ENCODE assay signal across 22 cellular contexts in genomic region chr7:86999737-87000136, GRCh38. TPM values are rescaled to one million over a fixed set of nuclear protein-coding genes. Genes with fewer than 3 reads are reported as not detected.
DNase-seq lines count a peak whose midpoint lies in the region; TF ChIP-seq lines count a peak whose summit lies in the region.
"Had no signal": no experiment of that assay in that cellular context is flagged by ENCODE, and none has a peak within 500 bp of the region (broad histone marks: within the 10 kb centered on the region; RNA-seq: fewer than 3 reads in every experiment).

No MANE protein-coding gene starts in this region.

- H3K9ac ChIP-seq in GM23248 (no peak overlapping the region), smooth muscle cell (ENCODE audit: low read depth) (peak overlapping the region; percentile 41)
- H3K9ac ChIP-seq: BLaER1 had no signal

- DNase-seq in GM23248 (no peak), WERI-Rb-1 (no peak), chondrocyte (ENCODE audit: low spot score) (no peak), smooth muscle cell (lab: John Stamatoyannopoulos, UW; ENCODE audit: unreplicated experiment) (no peak), GM10266 (ENCODE audit: extremely low spot score) (no peak), T-helper 2 cell (no peak)
- DNase-seq in central memory CD4-positive, alpha-beta T cell = no peak
- DNase-seq: Calu3; CD4-positive, alpha-beta memory T cell; H7; HFFc6; Kasumi-1; NCI-H1048; NCI-H1436 treated with DMSO at 0.1 percent for 48 hours; NCI-H2029; NCI-H526 treated with DMSO at 0.1 percent for 48 hours; NK-92 treated with Interleukin-12 subunit alpha and Interleukin-12 subunit beta, amount 100 ng/mL, for 24 hours; Peyer's patch had no signal

- H3K4me2 ChIP-seq in GM23248 (ENCODE audit: unreplicated experiment) = no peak overlapping the region
- peak overlapping the region; percentile 52 for H3K4me2 ChIP-seq in smooth muscle cell
- H3K4me2 ChIP-seq: BLaER1 had no signal

- H3K27me3 ChIP-seq in GM23248 (replicated peaks; ENCODE audit: insufficient read depth) (no peaks in the 10 kb centered on the region), WERI-Rb-1 (ENCODE audit: insufficient read depth, low read depth, severe bottlenecking) (no peaks in the 10 kb centered on the region), smooth muscle cell (ENCODE audit: low read depth) (no peaks in the 10 kb centered on the region)
- H3K27me3 ChIP-seq: BLaER1, MG63, Peyer's patch had no signal

- no peaks in the 10 kb centered on the region for H3K36me3 Mint-ChIP-seq in chondrocyte (ENCODE audit: low read depth)
- H3K36me3 Mint-ChIP-seq: CD4-positive, alpha-beta memory T cell; IgD-negative memory B cell had no signal

- WGBS in GM23248 (ENCODE audit: low coverage in 1 of 2, low lambda C conversion rate in 2 of 2, missing lambda C conversion rate in 2 of 2), 2 experiments = 55 to 72% methylated on average over 2 of the region's 2 CpGs
- 93% methylated on average over 2 of the region's 2 CpGs for WGBS in smooth muscle cell (ENCODE audit: low lambda C conversion rate)

- peaks cover 21% of the 10 kb centered on the region for H3K4me1 ChIP-seq in GM23248 (ENCODE audit: insufficient read depth)
- H3K4me1 ChIP-seq in smooth muscle cell (ENCODE audit: low read depth) = peaks cover 26% of the 10 kb centered on the region
- H3K4me1 ChIP-seq: BLaER1, Peyer's patch had no signal

- H3K27me3 Mint-ChIP-seq in chondrocyte (ENCODE audit: low read depth) = no peaks in the 10 kb centered on the region

- H3K4me1 Mint-ChIP-seq in chondrocyte (ENCODE audit: low read depth) = peaks cover 27% of the 10 kb centered on the region
- H3K4me1 Mint-ChIP-seq: IgD-negative memory B cell had no signal

- H3F3A ChIP-seq in GM23248 (ENCODE audit: insufficient read depth) = peaks cover 20% of the 10 kb centered on the region; the same call in 1 of the 2 replicates
- H3F3A ChIP-seq in smooth muscle cell (ENCODE audit: low read depth) = no peaks in the 10 kb centered on the region

- in situ Hi-C loops in GM23248 (cut with MboI) = no loop called here

- no peak overlapping the region for H3K27ac ChIP-seq in GM23248
- 0 out of 2 replicates have a peak overlapping the region, but pooled peaks have one; percentile 8 for H3K27ac ChIP-seq in WERI-Rb-1
- peak overlapping the region; percentile 70 for H3K27ac ChIP-seq in smooth muscle cell (ENCODE audit: low read depth)
- H3K27ac ChIP-seq: BLaER1, Peyer's patch had no signal

- H3K79me2 ChIP-seq in GM23248 (ENCODE audit: insufficient read depth) = no peaks in the 10 kb centered on the region
- H3K79me2 ChIP-seq in smooth muscle cell (ENCODE audit: low read depth) = peaks cover 79% of the 10 kb centered on the region

- no peaks in the 10 kb centered on the region for H3K9me3 Mint-ChIP-seq in chondrocyte (ENCODE audit: low read depth)

- H3K4me3 Mint-ChIP-seq in chondrocyte (ENCODE audit: unreplicated experiment) = no peak overlapping the region
- H3K4me3 Mint-ChIP-seq: CD4-positive, alpha-beta memory T cell; HFFc6; IgD-negative memory B cell had no signal

- no peaks in the 10 kb centered on the region for H3K9me3 ChIP-seq in GM23248 (ENCODE audit: low read depth)
- no peaks in the 10 kb centered on the region for H3K9me3 ChIP-seq in WERI-Rb-1 (ENCODE audit: severe bottlenecking)
- no peaks in the 10 kb centered on the region for H3K9me3 ChIP-seq in smooth muscle cell (replicated peaks; ENCODE audit: low read depth)
- H3K9me3 ChIP-seq: BLaER1, MG63, Peyer's patch had no signal

- no peak overlapping the region for H3K4me3 ChIP-seq in GM23248
- no peak overlapping the region for H3K4me3 ChIP-seq in WERI-Rb-1 (ENCODE audit: low read depth, low read length)
- H3K4me3 ChIP-seq in smooth muscle cell = no peak overlapping the region
- H3K4me3 ChIP-seq: BLaER1, MG63, Peyer's patch had no signal

- H4K20me1 ChIP-seq in GM23248 (ENCODE audit: insufficient read depth) (no peaks in the 10 kb centered on the region), smooth muscle cell (ENCODE audit: low read depth) (peaks cover 99% of the 10 kb centered on the region)
- H4K20me1 ChIP-seq: BLaER1 had no signal

- TF ChIP-seq CTCF in WERI-Rb-1 (IDR thresholded peaks at IDR 0.05; ENCODE audit: low read depth, low read length) = no peak
- no peak for TF ChIP-seq CTCF in chondrocyte (IDR thresholded peaks at IDR 0.05)
- TF ChIP-seq CTCF in smooth muscle cell (IDR thresholded peaks at IDR 0.05; ENCODE audit: borderline replicate concordance, insufficient read depth, poor library complexity, severe bottlenecking) = no peak
- TF ChIP-seq CTCF in GM10266 (IDR thresholded peaks at IDR 0.05; ENCODE audit: control insufficient read depth, insufficient read depth, low read depth, missing control alignments) = no peak

- H3K27ac Mint-ChIP-seq in chondrocyte (ENCODE audit: unreplicated experiment) = peak overlapping the region; percentile 37
- H3K27ac Mint-ChIP-seq: CD4-positive, alpha-beta memory T cell; HFFc6; IgD-negative memory B cell had no signal

- H3K36me3 ChIP-seq in GM23248 (ENCODE audit: low read depth) (no peaks in the 10 kb centered on the region), WERI-Rb-1 (no peaks in the 10 kb centered on the region), smooth muscle cell (ENCODE audit: low read depth) (no peaks in the 10 kb centered on the region)
- H3K36me3 ChIP-seq: BLaER1, MG63, Peyer's patch had no signal

- H2AFZ ChIP-seq in GM23248 (0 out of 2 replicates have a peak overlapping the region, but pooled peaks have one; percentile 67), smooth muscle cell (ENCODE audit: low read depth) (no peak overlapping the region)

- no peaks in the 10 kb centered on the region for H3K9me2 ChIP-seq in GM23248 (ENCODE audit: insufficient read depth)

RNA-seq across cellular contexts. Expression of gene ELAPOR2, which starts 59.7 kb away (rescaled TPM):
- total RNA-seq in GM23248 (2014; rRNA removed; shearing (Covaris generic)) = 1.0 and 1.8 TPM in 2 replicates
- polyA plus RNA-seq in GM23248 (2016; fragmentation: Nextera tagmentation; extraction: Ambion mirVana) = 0.57 and 1.6 TPM in 2 replicates
- 15.8 to 22.9 TPM (median 16.9 TPM) in 3 replicates for total RNA-seq in chondrocyte
- total RNA-seq in smooth muscle cell = 27.6 and 36.4 TPM in 2 replicates
- polyA plus RNA-seq in smooth muscle cell = 21.7 and 28.2 TPM in 2 replicates
- total RNA-seq: A673 had no signal
